Comparison of ENCODE assay signal across 8 cellular contexts in the genomic region with DNA sequence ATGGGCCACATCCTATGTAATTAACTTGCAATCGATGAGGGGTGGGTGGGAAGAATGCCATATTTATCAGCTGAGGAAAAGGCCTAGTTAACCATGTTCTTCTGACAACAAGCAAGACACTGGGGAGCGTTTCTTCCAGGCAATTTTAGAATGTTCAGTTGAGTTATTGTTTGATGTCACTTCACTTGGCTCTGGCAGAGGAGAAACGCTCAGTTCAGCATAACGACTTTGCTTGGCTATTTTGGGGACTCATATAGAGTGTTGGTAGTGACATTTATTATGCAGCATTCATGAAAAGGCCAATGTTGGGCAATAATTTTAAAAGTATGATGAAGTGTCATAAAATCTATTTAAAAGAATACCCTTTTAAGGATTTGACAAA. TPM values are rescaled to one million over a fixed set of nuclear protein-coding genes. Genes with fewer than 3 reads are reported as not detected.
DNase-seq lines count a peak whose midpoint lies in the region; ATAC-seq and TF ChIP-seq lines count a peak whose summit lies in the region.

No MANE protein-coding gene starts in this region.

- peak overlapping the region; percentile 75 for H3K9ac ChIP-seq in GM23248
- H3K9ac ChIP-seq in rectal smooth muscle tissue (ENCODE audit: low read length), result peak overlapping the region; percentile 46

- no peak for TF ChIP-seq EP300 in gastroesophageal sphincter (IDR thresholded peaks at IDR 0.05)

- 11 to 12% methylated on average over 4 of the region's 4 CpGs for WGBS in GM23248 (ENCODE audit: low coverage in 1 of 2, low lambda C conversion rate in 2 of 2, missing lambda C conversion rate in 2 of 2), 2 experiments
- WGBS in gastroesophageal sphincter (ENCODE audit: low coverage in 1 of 2), 2 donors, result 3 to 17% methylated on average over 4 of the region's 4 CpGs

- peaks cover 11% of the 10 kb centered on the region; the same call in 1 of the 2 replicates for H3K4me1 ChIP-seq in GM23248 (ENCODE audit: insufficient read depth)
- peaks cover 0 to 15% (median 0%) of the 10 kb centered on the region in 3 donors for H3K4me1 ChIP-seq in gastroesophageal sphincter
- peaks cover 11% of the 10 kb centered on the region for H3K4me1 ChIP-seq in rectal smooth muscle tissue (ENCODE audit: control insufficient read depth, insufficient read depth, low read length)

- peak overlapping the region; percentile 95 for H3K4me2 ChIP-seq in GM23248 (ENCODE audit: unreplicated experiment)

- H3F3A ChIP-seq in GM23248 (ENCODE audit: insufficient read depth), result no peaks in the 10 kb centered on the region

- H3K27ac Mint-ChIP-seq in T-cell, result peak overlapping the region in 1 of 2 donors; percentile 55

- no peaks in the 10 kb centered on the region for H3K36me3 Mint-ChIP-seq in T-cell

- H3K9me2 ChIP-seq in GM23248 (ENCODE audit: insufficient read depth), result no peaks in the 10 kb centered on the region

- H3K9me3 ChIP-seq in GM23248 (ENCODE audit: low read depth) (no peaks in the 10 kb centered on the region), gastroesophageal sphincter (no peaks in the 10 kb centered on the region)

- peaks cover 14 to 20% (median 19%) of the 10 kb centered on the region in 3 donors for H3K4me1 Mint-ChIP-seq in T-cell

- ATAC-seq in T-cell (replicated peaks in 1 of 4) (no peak), gastroesophageal sphincter (peak; percentile 27)

- no peaks in the 10 kb centered on the region for H3K27me3 ChIP-seq in GM23248 (replicated peaks; ENCODE audit: insufficient read depth)
- no peaks in the 10 kb centered on the region for H3K27me3 ChIP-seq in gastroesophageal sphincter
- peaks cover 2% of the 10 kb centered on the region for H3K27me3 ChIP-seq in rectal smooth muscle tissue (ENCODE audit: control insufficient read depth, insufficient read depth, low read length)

- POLR2A ChIA-PET in T-cell (lab: Charles Lee), result no interaction called here

- no peaks in the 10 kb centered on the region for H4K20me1 ChIP-seq in GM23248 (ENCODE audit: insufficient read depth)

- in situ Hi-C loops in GM23248 (cut with MboI), result no loop called here

- peaks cover 31 to 33% of the 10 kb centered on the region in 2 donors for H3K27me3 Mint-ChIP-seq in T-cell

- TF ChIP-seq CTCF in gastroesophageal sphincter (IDR thresholded peaks at IDR 0.05), result no peak

- H3K79me2 ChIP-seq in GM23248 (ENCODE audit: insufficient read depth), result no peaks in the 10 kb centered on the region

- H3K4me3 Mint-ChIP-seq in T-cell, result peak overlapping the region; percentile 43 to 81 (median 73)

- peak; percentile 10 for DNase-seq in GM23248
- no peak for DNase-seq in T-cell
- DNase-seq in NK-92 (lab: John Stamatoyannopoulos, UW; ENCODE audit: unreplicated experiment), result no peak
- DNase-seq in NCI-H128 (lab: John Stamatoyannopoulos, UW; ENCODE audit: unreplicated experiment), result no peak
- DNase-seq in NCI-H2171 (lab: John Stamatoyannopoulos, UW), result no peak
- no peak for DNase-seq in CD1c-positive myeloid dendritic cell (ENCODE audit: extremely low spot score)

- H3K4me3 ChIP-seq in GM23248, result peak overlapping the region; percentile 75
- peak overlapping the region; percentile 72 to 97 for H3K4me3 ChIP-seq in gastroesophageal sphincter
- H3K4me3 ChIP-seq in rectal smooth muscle tissue (ENCODE audit: low read length), result peak overlapping the region; percentile 69

- H3K9me3 Mint-ChIP-seq in T-cell, result no peaks in the 10 kb centered on the region

- H3K27ac ChIP-seq in GM23248 (peak overlapping the region; percentile 37), gastroesophageal sphincter (peak overlapping the region; percentile 87 to 99 (median 94)), rectal smooth muscle tissue (ENCODE audit: low read depth, low read length) (peak overlapping the region; percentile 89)

- H3K36me3 ChIP-seq in GM23248 (ENCODE audit: low read depth), result no peaks in the 10 kb centered on the region
- H3K36me3 ChIP-seq in gastroesophageal sphincter, result no peaks in the 10 kb centered on the region
- no peaks in the 10 kb centered on the region for H3K36me3 ChIP-seq in rectal smooth muscle tissue (ENCODE audit: control insufficient read depth, insufficient read depth, low read length)

- peak overlapping the region; percentile 93 for H2AFZ ChIP-seq in GM23248

- CTCF ChIA-PET in T-cell (lab: Charles Lee), result interaction anchor here (3.2 to 5.6 kb wide), 2 partner anchors 118 to 119 kb away, joined by 20 to 53 read pairs; no protein-coding TSS in a partner anchor

- no peak for TF ChIP-seq POLR2A in gastroesophageal sphincter (IDR thresholded peaks at IDR 0.05)

RNA-seq across cellular contexts. Expression of a gene that starts 0.7 kb away (rescaled TPM):
- 4.3 and 5.0 TPM in 2 replicates for total RNA-seq in GM23248 (2014; rRNA removed; shearing (Covaris generic))
- 3.1 and 3.2 TPM in 2 replicates for polyA plus RNA-seq in GM23248 (2016; fragmentation: Nextera tagmentation; extraction: Ambion mirVana)
- 1 to 10 TPM in 3 of 5 donors, under 1 TPM in 2; 0.21 to 1.6 (median 1.2) TPM for total RNA-seq in T-cell
- total RNA-seq in gastroesophageal sphincter, result 1,000 to 10,000 TPM; 1,547 to 3,168 (median 2,047) TPM

RNA-seq across cellular contexts. Expression of a gene that starts 53.4 kb away (rescaled TPM):
- total RNA-seq in GM23248 (2014; rRNA removed; shearing (Covaris generic)), result 148 and 166 TPM in 2 replicates
- 131 and 136 TPM in 2 replicates for polyA plus RNA-seq in GM23248 (2016; fragmentation: Nextera tagmentation; extraction: Ambion mirVana)
- 10 to 100 TPM; 17.0 to 32.3 (median 21.7) TPM for total RNA-seq in T-cell
- 10 to 100 TPM; 29.3 to 40.9 (median 33.2) TPM for total RNA-seq in gastroesophageal sphincter

Comparison
In these comparisons a context has a peak if more than half of its experiments do, and no peak if none do; other contexts are left out.
1. H3K27ac ChIP-seq: peak in every context shown above with its lines; median percentile 94 in gastroesophageal sphincter; 89 in rectal smooth muscle tissue; 37 in GM23248.
2. RNA of a gene that starts 0.7 kb away (total RNA-seq): 1,547 to 3,168 TPM in gastroesophageal sphincter; 4.3 to 5.0 TPM in GM23248 and 0.21 to 1.6 TPM in T-cell; every median in the first group is over 100 times any median in the second.
3. Peak in every context shown above with its lines, with median percentiles within 50 percentile points of each other: H3K4me3 ChIP-seq.